In genomic region chr11:17387280-17387679, GRCh38 we compare ENCODE assay signal across 13 cellular contexts. TPM values are rescaled to one million over a fixed set of nuclear protein-coding genes. Genes with fewer than 3 reads are reported as not detected.
A peak's percentile ranks its signal among the peaks of the same experiment; 100 is the strongest.
DNase-seq lines count a peak whose midpoint lies in the region; ATAC-seq and TF ChIP-seq lines count a peak whose summit lies in the region.
"Had no signal": no experiment of that assay in that cellular context is flagged by ENCODE, and none has a peak within 500 bp of the region (broad histone marks: within the 10 kb centered on the region; RNA-seq: fewer than 3 reads in every experiment).

No MANE protein-coding gene starts in this region.

- H4K8ac ChIP-seq in mesenchymal stem cell (ENCODE audit: low read length): no peak overlapping the region

- H2BK12ac ChIP-seq in mesenchymal stem cell (ENCODE audit: low read length in 2 of 2): no peak overlapping the region

- no peak for ATAC-seq in activated naive CD8-positive, alpha-beta T cell treated with anti-CD3 and anti-CD28 coated beads, Interleukin-2, amount 10 ng/mL, durations not matched to agents 7 days and 5 days (ENCODE audit: low read depth)
- no peak for ATAC-seq in WTC11
- no peak for ATAC-seq in stimulated activated effector memory CD8-positive, alpha-beta T cell treated with anti-CD3 and anti-CD28 coated beads, Interleukin-12 subunit alpha, Interleukin-12 subunit beta, amount 100 ng/mL, for 72 hours

- TF ChIP-seq CTCF in WTC11 (IDR thresholded peaks at IDR 0.05) (no peak), uterus (IDR thresholded peaks at IDR 0.05) (no peak)

- no peak for DNase-seq in activated naive CD8-positive, alpha-beta T cell treated with anti-CD3 and anti-CD28 coated beads, Interleukin-2, amount 10 ng/mL, durations not matched to agents 7 days and 5 days
- no peak for DNase-seq in activated naive CD8-positive, alpha-beta T cell treated with anti-CD3 and anti-CD28 coated beads for 36 hours
- DNase-seq in WTC11 (ENCODE audit: low spot score) (no peak), mesenchymal stem cell (no peak), uterus (no peak), NCI-H446 treated with DMSO at 0.1 percent for 48 hours (lab: John Stamatoyannopoulos, UW) (no peak), NCI-H146 treated with DMSO at 0.1 percent for 48 hours (lab: John Stamatoyannopoulos, UW; ENCODE audit: unreplicated experiment) (no peak)
- DNase-seq in stimulated activated effector memory CD8-positive, alpha-beta T cell treated with anti-CD3 and anti-CD28 coated beads, Interleukin-12 subunit alpha, Interleukin-12 subunit beta, amount 100 ng/mL, for 72 hours (ENCODE audit: low spot score in 2 of 2): no peak
- DNase-seq: sigmoid colon had no signal

- H3K27ac Mint-ChIP-seq in activated naive CD8-positive, alpha-beta T cell treated with anti-CD3 and anti-CD28 coated beads, Interleukin-2, amount 10 ng/mL, durations not matched to agents 7 days and 5 days: no peak overlapping the region
- no peak overlapping the region for H3K27ac Mint-ChIP-seq in activated naive CD8-positive, alpha-beta T cell treated with anti-CD3 and anti-CD28 coated beads for 36 hours
- no peak overlapping the region for H3K27ac Mint-ChIP-seq in WTC11
- no peak overlapping the region for H3K27ac Mint-ChIP-seq in stimulated activated effector memory CD8-positive, alpha-beta T cell treated with anti-CD3 and anti-CD28 coated beads, Interleukin-12 subunit alpha, Interleukin-12 subunit beta, amount 100 ng/mL, for 72 hours
- H3K27ac Mint-ChIP-seq: dendritic cell treated with granulocyte-macrophage colony-stimulating factor and Interleukin-4, amounts not matched to agents 40 ng/mL and 50 ng/mL, for 4 days had no signal

- POLR2A ChIA-PET in activated naive CD8-positive, alpha-beta T cell treated with anti-CD3 and anti-CD28 coated beads, Interleukin-2, amount 10 ng/mL, durations not matched to agents 7 days and 5 days (lab: Charles Lee): no interaction called here
- POLR2A ChIA-PET in WTC11 (lab: Charles Lee): interaction anchor here (0.7 kb wide), 1 partner anchor 121 kb away, joined by 3 read pairs; no protein-coding TSS in a partner anchor

- H3K4me3 ChIP-seq in mesenchymal stem cell (ENCODE audit: insufficient read depth in 1 of 2, low read depth in 1 of 2, low read length in 2 of 2) (no peak overlapping the region), uterus (no peak overlapping the region)
- H3K4me3 ChIP-seq: lower lobe of right lung, sigmoid colon, SJCRH30, thoracic aorta had no signal

- H3K14ac ChIP-seq in mesenchymal stem cell (ENCODE audit: low read length in 2 of 2): no peak overlapping the region

- H2AFZ ChIP-seq in mesenchymal stem cell (ENCODE audit: low read depth, low read length): no peak overlapping the region

- H3K4me2 ChIP-seq in mesenchymal stem cell (ENCODE audit: low read length, poor library complexity, severe bottlenecking): no peak overlapping the region

- H3K4me1 ChIP-seq in mesenchymal stem cell (ENCODE audit: control insufficient read depth, insufficient read depth, low read depth, low read length) (peaks cover 12% of the 10 kb centered on the region), uterus (peaks cover 0 to 5% of the 10 kb centered on the region in 2 donors)

- H3K79me1 ChIP-seq in mesenchymal stem cell (replicated peaks; ENCODE audit: low read length, poor library complexity, severe bottlenecking): no peaks in the 10 kb centered on the region

- no peaks in the 10 kb centered on the region for H3K9me3 Mint-ChIP-seq in activated naive CD8-positive, alpha-beta T cell treated with anti-CD3 and anti-CD28 coated beads, Interleukin-2, amount 10 ng/mL, durations not matched to agents 7 days and 5 days
- H3K9me3 Mint-ChIP-seq in activated naive CD8-positive, alpha-beta T cell treated with anti-CD3 and anti-CD28 coated beads for 36 hours: no peaks in the 10 kb centered on the region
- no peaks in the 10 kb centered on the region for H3K9me3 Mint-ChIP-seq in WTC11
- H3K9me3 Mint-ChIP-seq in stimulated activated effector memory CD8-positive, alpha-beta T cell treated with anti-CD3 and anti-CD28 coated beads, Interleukin-12 subunit alpha, Interleukin-12 subunit beta, amount 100 ng/mL, for 72 hours: no peaks in the 10 kb centered on the region
- H3K9me3 Mint-ChIP-seq: dendritic cell treated with granulocyte-macrophage colony-stimulating factor and Interleukin-4, amounts not matched to agents 40 ng/mL and 50 ng/mL, for 4 days had no signal

- H3K27me3 ChIP-seq in mesenchymal stem cell (ENCODE audit: control insufficient read depth in 1 of 2, insufficient read depth in 1 of 2, low read length in 2 of 2) (peaks cover 44 to 56% of the 10 kb centered on the region in 2 experiments), uterus (no peaks in the 10 kb centered on the region)
- H3K27me3 ChIP-seq: sigmoid colon, SJCRH30 had no signal

- H3K27me3 Mint-ChIP-seq in activated naive CD8-positive, alpha-beta T cell treated with anti-CD3 and anti-CD28 coated beads, Interleukin-2, amount 10 ng/mL, durations not matched to agents 7 days and 5 days: peaks cover 10% of the 10 kb centered on the region
- H3K27me3 Mint-ChIP-seq in activated naive CD8-positive, alpha-beta T cell treated with anti-CD3 and anti-CD28 coated beads for 36 hours: peaks cover 10% of the 10 kb centered on the region
- peaks cover 20% of the 10 kb centered on the region for H3K27me3 Mint-ChIP-seq in WTC11 (ENCODE audit: low read depth)

- no peak overlapping the region for H2BK15ac ChIP-seq in mesenchymal stem cell (ENCODE audit: low read depth, poor library complexity, severe bottlenecking)

- H3K36me3 Mint-ChIP-seq in activated naive CD8-positive, alpha-beta T cell treated with anti-CD3 and anti-CD28 coated beads, Interleukin-2, amount 10 ng/mL, durations not matched to agents 7 days and 5 days: no peaks in the 10 kb centered on the region
- no peaks in the 10 kb centered on the region for H3K36me3 Mint-ChIP-seq in activated naive CD8-positive, alpha-beta T cell treated with anti-CD3 and anti-CD28 coated beads for 36 hours
- peaks cover 10% of the 10 kb centered on the region; the same call in 1 of the 2 replicates for H3K36me3 Mint-ChIP-seq in WTC11
- peaks cover 6% of the 10 kb centered on the region for H3K36me3 Mint-ChIP-seq in stimulated activated effector memory CD8-positive, alpha-beta T cell treated with anti-CD3 and anti-CD28 coated beads, Interleukin-12 subunit alpha, Interleukin-12 subunit beta, amount 100 ng/mL, for 72 hours

- H2BK5ac ChIP-seq in mesenchymal stem cell (ENCODE audit: low read depth, low read length, poor library complexity, severe bottlenecking): no peak overlapping the region

- H3K18ac ChIP-seq in mesenchymal stem cell (ENCODE audit: low read depth in 1 of 2, low read length in 2 of 2): no peak overlapping the region

- H3K4ac ChIP-seq in mesenchymal stem cell (ENCODE audit: low read depth in 1 of 2, low read length in 2 of 2): no peak overlapping the region

- H3K4me3 Mint-ChIP-seq in activated naive CD8-positive, alpha-beta T cell treated with anti-CD3 and anti-CD28 coated beads, Interleukin-2, amount 10 ng/mL, durations not matched to agents 7 days and 5 days: peak overlapping the region; percentile 50
- H3K4me3 Mint-ChIP-seq in activated naive CD8-positive, alpha-beta T cell treated with anti-CD3 and anti-CD28 coated beads for 36 hours: no peak overlapping the region
- H3K4me3 Mint-ChIP-seq in WTC11: peak overlapping the region; percentile 45
- H3K4me3 Mint-ChIP-seq in stimulated activated effector memory CD8-positive, alpha-beta T cell treated with anti-CD3 and anti-CD28 coated beads, Interleukin-12 subunit alpha, Interleukin-12 subunit beta, amount 100 ng/mL, for 72 hours: peak overlapping the region; percentile 74
- H3K4me3 Mint-ChIP-seq: dendritic cell treated with granulocyte-macrophage colony-stimulating factor and Interleukin-4, amounts not matched to agents 40 ng/mL and 50 ng/mL, for 4 days had no signal

- H3K36me3 ChIP-seq in mesenchymal stem cell (ENCODE audit: control insufficient read depth in 1 of 2, insufficient read depth in 2 of 2, low read depth in 1 of 2, low read length in 2 of 2) (no peaks in the 10 kb centered on the region), uterus (no peaks in the 10 kb centered on the region)
- H3K36me3 ChIP-seq: lower lobe of right lung, sigmoid colon, SJCRH30, thoracic aorta had no signal

- no peak for TF ChIP-seq POLR2A in uterus (IDR thresholded peaks at IDR 0.05)

- intact Hi-C loops in uterus (cut with DNase I; ENCODE audit: low total_unique reads): no loop called here

- peaks cover 14% of the 10 kb centered on the region for H3K4me1 Mint-ChIP-seq in activated naive CD8-positive, alpha-beta T cell treated with anti-CD3 and anti-CD28 coated beads, Interleukin-2, amount 10 ng/mL, durations not matched to agents 7 days and 5 days
- no peaks in the 10 kb centered on the region for H3K4me1 Mint-ChIP-seq in activated naive CD8-positive, alpha-beta T cell treated with anti-CD3 and anti-CD28 coated beads for 36 hours
- peaks cover 6% of the 10 kb centered on the region for H3K4me1 Mint-ChIP-seq in WTC11
- H3K4me1 Mint-ChIP-seq in stimulated activated effector memory CD8-positive, alpha-beta T cell treated with anti-CD3 and anti-CD28 coated beads, Interleukin-12 subunit alpha, Interleukin-12 subunit beta, amount 100 ng/mL, for 72 hours: peaks cover 13% of the 10 kb centered on the region

- H3K23ac ChIP-seq in mesenchymal stem cell (ENCODE audit: low read length in 2 of 2): no peak overlapping the region

- CTCF ChIA-PET in WTC11 (lab: Charles Lee): interaction anchor here (0.6 to 8.0 kb wide), 27 partner anchors 12 to 161 kb away, joined by 3 to 203 read pairs (median 5); partner anchors contain the start of genes ABCC8, OTOG and USH1C

- WGBS in mesenchymal stem cell: 97% methylated on average over 19 of the region's 19 CpGs

- H2AK5ac ChIP-seq in mesenchymal stem cell (ENCODE audit: low read length, severe bottlenecking): no peak overlapping the region

- no peak overlapping the region for H3K9ac ChIP-seq in mesenchymal stem cell (ENCODE audit: low read length)

- H4K91ac ChIP-seq in mesenchymal stem cell (ENCODE audit: low read length): peak overlapping the region; percentile 37

- no peaks in the 10 kb centered on the region for H3K9me3 ChIP-seq in mesenchymal stem cell (ENCODE audit: control insufficient read depth, low read length)
- H3K9me3 ChIP-seq in uterus: no peaks in the 10 kb centered on the region
- H3K9me3 ChIP-seq: lower lobe of right lung, sigmoid colon, SJCRH30, thoracic aorta had no signal

- no peak overlapping the region for H2BK120ac ChIP-seq in mesenchymal stem cell (ENCODE audit: low read depth, low read length)

- H3K27ac ChIP-seq in mesenchymal stem cell (ENCODE audit: low read length, poor library complexity, severe bottlenecking): no peak overlapping the region
- H3K27ac ChIP-seq in uterus: no peak overlapping the region
- H3K27ac ChIP-seq: lower lobe of right lung, SJCRH30 had no signal

RNA-seq across cellular contexts. Expression of gene KCNJ11, which starts 1.2 kb away (rescaled TPM):
- 1 to 10 TPM; 1.8 to 2.7 TPM for total RNA-seq in activated naive CD8-positive, alpha-beta T cell treated with anti-CD3 and anti-CD28 coated beads, Interleukin-2, amount 10 ng/mL, durations not matched to agents 7 days and 5 days
- under 1 TPM; 0.56 to 0.74 TPM for total RNA-seq in activated naive CD8-positive, alpha-beta T cell treated with anti-CD3 and anti-CD28 coated beads for 36 hours
- total RNA-seq in WTC11 (2021) (8.2 to 10.0 TPM (median 8.7 TPM) in 3 replicates), uterus (1 to 10 TPM in 1 of 4 donors, under 1 TPM in 1, not detected in 2; 0.83 to 3.9 TPM)
- polyA plus RNA-seq in mesenchymal stem cell (2013, experiment 1 of 2): not detected
- not detected for polyA plus RNA-seq in mesenchymal stem cell (2013, experiment 2 of 2)

RNA-seq across cellular contexts. Expression of gene NCR3LG1, which starts 35.7 kb away (rescaled TPM):
- 1 to 10 TPM; 2.7 to 2.9 TPM for total RNA-seq in activated naive CD8-positive, alpha-beta T cell treated with anti-CD3 and anti-CD28 coated beads, Interleukin-2, amount 10 ng/mL, durations not matched to agents 7 days and 5 days
- total RNA-seq in activated naive CD8-positive, alpha-beta T cell treated with anti-CD3 and anti-CD28 coated beads for 36 hours: 1 to 10 TPM; 5.0 TPM
- total RNA-seq in WTC11 (2021): 2.0 to 2.7 TPM (median 2.5 TPM) in 3 replicates
- 9.6 TPM for polyA plus RNA-seq in mesenchymal stem cell (2013, experiment 1 of 2)
- 9.0 TPM for polyA plus RNA-seq in mesenchymal stem cell (2013, experiment 2 of 2)
- total RNA-seq in uterus: 1 to 10 TPM in 2 of 4 donors, under 1 TPM in 2; 0.29 to 4.6 (median 0.91) TPM
